10 cellular contexts compared by ENCODE assay signal in genomic region chr15:80061581-80061980, GRCh38. TPM values are rescaled to one million over a fixed set of nuclear protein-coding genes. Genes with fewer than 3 reads are reported as not detected.
DNase-seq lines count a peak whose midpoint lies in the region; ATAC-seq and TF ChIP-seq lines count a peak whose summit lies in the region.
"Had no signal": no experiment of that assay in that cellular context is flagged by ENCODE, and none has a peak within 500 bp of the region (broad histone marks: within the 10 kb centered on the region; RNA-seq: fewer than 3 reads in every experiment).

No MANE protein-coding gene starts in this region.

- H3K4me2 ChIP-seq in skeletal muscle satellite cell (ENCODE audit: low read length): peak overlapping the region; percentile 88

- TF ChIP-seq CTCF in RWPE2 (IDR thresholded peaks at IDR 0.05; ENCODE audit: poor library complexity, severe bottlenecking) (no peak), GM10266 (IDR thresholded peaks at IDR 0.05; ENCODE audit: control insufficient read depth, insufficient read depth, low read depth, missing control alignments) (no peak)

- ATAC-seq in RWPE2 (ENCODE audit: low read depth) (no peak), HG03139 (IDR thresholded peaks at IDR 0.05; ENCODE audit: unreplicated experiment) (no peak), HG03442 (IDR thresholded peaks at IDR 0.05; ENCODE audit: unreplicated experiment) (no peak)

- H3K36me3 ChIP-seq in RWPE2 (ENCODE audit: low read depth) (no peaks in the 10 kb centered on the region), skeletal muscle satellite cell (ENCODE audit: insufficient read depth, low read length) (no peaks in the 10 kb centered on the region)

- peak overlapping the region; percentile 85 for H3K27ac ChIP-seq in RWPE2 (ENCODE audit: poor library complexity, severe bottlenecking)
- H3K27ac ChIP-seq: 22Rv1 had no signal

- peak overlapping the region; percentile 89 for H3K4me3 ChIP-seq in RWPE2 (ENCODE audit: severe bottlenecking)
- H3K4me3 ChIP-seq in skeletal muscle satellite cell (ENCODE audit: low read length): peak overlapping the region; percentile 82

- H3K9me3 ChIP-seq in RWPE2 (ENCODE audit: severe bottlenecking) (no peaks in the 10 kb centered on the region), skeletal muscle satellite cell (replicated peaks; ENCODE audit: low read length) (no peaks in the 10 kb centered on the region)

- peaks cover 23% of the 10 kb centered on the region for H3K4me1 ChIP-seq in RWPE2 (ENCODE audit: insufficient read depth, poor library complexity, severe bottlenecking)
- H3K4me1 ChIP-seq in skeletal muscle satellite cell (ENCODE audit: control insufficient read depth, insufficient read depth, low read length): peaks cover 14% of the 10 kb centered on the region

- peak; percentile 21 for DNase-seq in NOMO-1 treated with DMSO at 0.1 percent for 48 hours (lab: John Stamatoyannopoulos, UW; ENCODE audit: unreplicated experiment)
- DNase-seq in NOMO-1 (lab: John Stamatoyannopoulos, UW; ENCODE audit: unreplicated experiment in 2 of 2): no peak
- DNase-seq in RWPE2 (ENCODE audit: low spot score): no peak
- DNase-seq in fibroblast of gingiva (ENCODE audit: low read depth): peak; percentile 57
- no peak for DNase-seq in GM10266 (ENCODE audit: extremely low spot score)
- DNase-seq: foreskin melanocyte had no signal

- no peaks in the 10 kb centered on the region for H3K27me3 ChIP-seq in RWPE2 (ENCODE audit: insufficient read depth, poor library complexity, severe bottlenecking)
- peaks cover 8% of the 10 kb centered on the region for H3K27me3 ChIP-seq in skeletal muscle satellite cell (ENCODE audit: control insufficient read depth, insufficient read depth, low read length)

- peak overlapping the region; percentile 88 for H3K9ac ChIP-seq in skeletal muscle satellite cell (ENCODE audit: low read depth, low read length)

RNA-seq across cellular contexts. Expression of gene ZFAND6, which starts 2.1 kb away (rescaled TPM):
- total RNA-seq in skeletal muscle satellite cell (2012; rRNA removed): 75.1 and 75.5 TPM in 2 replicates

Comparison
In these comparisons a context has a peak if more than half of its experiments do, and no peak if none do; other contexts are left out.
1. DNase-seq: peak in NOMO-1 treated with DMSO at 0.1 percent for 48 hours (single experiment) and fibroblast of gingiva (single experiment); none in NOMO-1 (0 of 2), RWPE2 (single experiment) and GM10266 (single experiment).